8 cellular contexts compared by ENCODE assay signal in genomic region chr1:18948913-18949688, GRCh38. TPM values are rescaled to one million over a fixed set of nuclear protein-coding genes. Genes with fewer than 3 reads are reported as not detected.
A peak's percentile ranks its signal among the peaks of the same experiment; 100 is the strongest.
DNase-seq lines count a peak whose midpoint lies in the region; ATAC-seq and TF ChIP-seq lines count a peak whose summit lies in the region.

No MANE protein-coding gene starts in this region.

- no peak for TF ChIP-seq POLR2A in vagina (IDR thresholded peaks at IDR 0.05)

- H3K27ac ChIP-seq in vagina = peak overlapping the region; percentile 89

- H3K4me3 ChIP-seq in mucosa of descending colon (no peak overlapping the region), vagina (peak overlapping the region; percentile 28 to 37)

- no peaks in the 10 kb centered on the region for H3K27me3 ChIP-seq in vagina

- H3K4me1 ChIP-seq in mucosa of descending colon (ENCODE audit: low read depth) = peaks cover 42% of the 10 kb centered on the region
- peaks cover 100% of the 10 kb centered on the region for H3K4me1 ChIP-seq in vagina

- DNase-seq in Right ventricle myocardium inferior (ENCODE audit: missing footprints) = no peak
- DNase-seq in cardiac septum (ENCODE audit: low spot score) = no peak
- peak; percentile 50 for DNase-seq in dermis blood vessel endothelial cell
- DNase-seq in mucosa of descending colon = no peak
- no peak for DNase-seq in vagina (ENCODE audit: extremely low spot score in 2 of 2)

- H3K9me3 ChIP-seq in mucosa of descending colon (no peaks in the 10 kb centered on the region), vagina (no peaks in the 10 kb centered on the region)

- peak; percentile 49 for ATAC-seq in Right ventricle myocardium inferior
- ATAC-seq in mucosa of descending colon = peak; percentile 36
- no peak for ATAC-seq in HG03280 (IDR thresholded peaks at IDR 0.05; ENCODE audit: unreplicated experiment)
- no peak for ATAC-seq in HG02970 (IDR thresholded peaks at IDR 0.05; ENCODE audit: low FRiP score, unreplicated experiment)
- no peak for ATAC-seq in HG03571 (IDR thresholded peaks at IDR 0.05; ENCODE audit: unreplicated experiment)

- H3K36me3 ChIP-seq in mucosa of descending colon (ENCODE audit: low read depth) (no peaks in the 10 kb centered on the region), vagina (no peaks in the 10 kb centered on the region)

- TF ChIP-seq CTCF in mucosa of descending colon (IDR thresholded peaks at IDR 0.05) (no peak), vagina (IDR thresholded peaks at IDR 0.05) (peak in 1 of 3 experiments; percentile 20)

- intact Hi-C loops in Right ventricle myocardium inferior (cut with DNase I) (no loop called here), cardiac septum (cut with DNase I) (loop anchor here (2.0 kb wide), 1 partner anchor 22 kb away; no protein-coding TSS in a partner anchor), mucosa of descending colon (cut with DNase I, micrococcal nuclease) (no loop called here), vagina (cut with DNase I) (no loop called here)

RNA-seq across cellular contexts. Expression of gene IFFO2, which starts 7.4 kb away (rescaled TPM):
- total RNA-seq in Right ventricle myocardium inferior (5.2 TPM), cardiac septum (4.6 TPM), dermis blood vessel endothelial cell (10.1 and 12.6 TPM in 2 replicates), mucosa of descending colon (10 to 100 TPM; 13.1 to 19.0 (median 15.5) TPM), vagina (34.6 TPM)

RNA-seq across cellular contexts. Expression of gene ALDH4A1, which starts 46.7 kb away (rescaled TPM):
- total RNA-seq in Right ventricle myocardium inferior (31.2 TPM), cardiac septum (50.3 TPM), dermis blood vessel endothelial cell (17.8 and 27.9 TPM in 2 replicates), mucosa of descending colon (1 to 10 TPM; 2.7 to 7.7 (median 5.6) TPM), vagina (39.5 TPM)

Comparison
In these comparisons a context has a peak if more than half of its experiments do, and no peak if none do; other contexts are left out.
1. ATAC-seq: peak in Right ventricle myocardium inferior (single experiment) and mucosa of descending colon (single experiment); none in HG03280 (single experiment), HG02970 (single experiment) and HG03571 (single experiment).